In the genomic region with DNA sequence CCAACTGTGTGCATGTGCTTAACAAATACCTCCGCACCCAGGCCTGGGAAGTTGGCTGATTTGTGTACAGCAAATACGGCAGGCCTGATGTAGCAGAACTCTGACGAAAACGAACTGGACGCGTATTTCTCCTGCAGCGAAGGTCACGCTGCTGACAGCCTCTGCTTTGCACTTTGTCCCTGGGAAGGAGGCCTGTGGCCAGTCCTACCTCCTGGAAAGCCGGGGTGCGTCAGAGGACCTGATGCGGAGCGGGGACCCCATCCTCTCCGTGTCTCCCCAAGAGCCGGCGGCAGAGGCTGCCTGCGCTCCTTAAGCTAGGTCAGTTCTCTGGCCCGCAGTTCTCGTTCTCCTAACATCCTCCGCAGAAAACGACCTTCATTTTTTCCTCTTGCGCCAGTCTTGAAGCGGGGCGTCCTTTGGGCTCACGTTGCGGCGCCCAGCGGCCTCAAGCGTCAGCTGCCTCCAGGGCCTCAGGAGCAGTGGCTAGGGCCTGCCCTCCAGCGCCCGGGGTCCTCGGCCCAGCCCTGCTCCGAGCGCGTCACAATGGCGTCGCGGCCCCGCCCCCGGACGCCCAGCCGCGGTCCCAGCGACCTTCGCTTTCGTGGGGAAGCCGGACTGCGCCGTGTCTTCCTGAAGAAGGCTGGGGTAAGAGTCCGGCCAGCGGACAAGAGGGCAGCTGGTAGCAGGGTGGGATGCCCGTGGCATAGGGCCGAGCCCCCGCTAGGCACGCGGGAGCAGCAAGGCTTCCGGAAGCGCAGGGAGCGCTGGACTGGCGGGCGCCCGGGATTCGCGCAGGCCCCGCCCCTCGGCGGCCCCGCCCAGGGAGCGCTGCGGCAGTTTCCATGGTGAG, we compare ENCODE assay signal across 8 cellular contexts. TPM values are rescaled to one million over a fixed set of nuclear protein-coding genes. Genes with fewer than 3 reads are reported as not detected.
A peak's percentile ranks its signal among the peaks of the same experiment; 100 is the strongest.
DNase-seq lines count a peak whose midpoint lies in the region; ATAC-seq and TF ChIP-seq lines count a peak whose summit lies in the region.

A gene (plus strand): TSS at position 821 of the 850 bp plus-strand sequence. CDS start 38,703 bp downstream, outside the sequence.

- H3K27ac Mint-ChIP-seq in IgD-negative memory B cell (peak within 1 kb of the TSS; percentile 99), neural progenitor cell (peak within 1 kb of the TSS; percentile 99)

- H3K36me3 ChIP-seq in neural progenitor cell (no peaks in the 10 kb centered on the region), stomach smooth muscle (ENCODE audit: control insufficient read depth in 2 of 2, insufficient read depth in 2 of 2, low read length in 2 of 2) (no peaks in the 10 kb centered on the region)

- H3F3A ChIP-seq in neural progenitor cell (ENCODE audit: low read depth) = peaks cover 3% of the 10 kb centered on the region

- H3K4me3 ChIP-seq in foreskin fibroblast (ENCODE audit: low read depth in 1 of 2, low read length in 2 of 2) = peak within 1 kb of the TSS; percentile 74 to 97
- peak within 1 kb of the TSS; percentile 75 for H3K4me3 ChIP-seq in neural progenitor cell
- H3K4me3 ChIP-seq in stomach smooth muscle (ENCODE audit: low read length in 2 of 2) = peak within 1 kb of the TSS; percentile 68 to 97

- H3K4me1 Mint-ChIP-seq in IgD-negative memory B cell (peaks cover 16 to 26% (median 26%) of the 10 kb centered on the region in 3 donors), neural progenitor cell (peaks cover 13% of the 10 kb centered on the region)

- no peaks in the 10 kb centered on the region for H3K4me1 ChIP-seq in neural progenitor cell
- peaks cover 3% of the 10 kb centered on the region for H3K4me1 ChIP-seq in stomach smooth muscle (ENCODE audit: control insufficient read depth, insufficient read depth, low read length)

- no peaks in the 10 kb centered on the region for H4K20me1 ChIP-seq in neural progenitor cell (ENCODE audit: low read depth)

- H3K4me2 ChIP-seq in neural progenitor cell = peak within 1 kb of the TSS; percentile 91

- H3K27me3 Mint-ChIP-seq in IgD-negative memory B cell (no peaks in the 10 kb centered on the region), neural progenitor cell (ENCODE audit: insufficient read depth, low read depth) (no peaks in the 10 kb centered on the region)

- H3K79me2 ChIP-seq in neural progenitor cell (ENCODE audit: low read depth) = peaks cover 4% of the 10 kb centered on the region

- H3K9ac ChIP-seq in neural progenitor cell (no peak within 1 kb of the TSS), stomach smooth muscle (ENCODE audit: low read length in 2 of 2) (peak within 1 kb of the TSS; percentile 85 to 99)

- DNase-seq in Daoy (ENCODE audit: low read depth) = peak; percentile 83
- peak; percentile 74 to 75 for DNase-seq in SHP77 (lab: John Stamatoyannopoulos, UW)
- peak; percentile 78 for DNase-seq in activated gamma-delta T cell treated with anti-CD3 and anti-CD28 coated beads, Interleukin-2, amount 50 U/mL, for 16 hours (ENCODE audit: low read depth)
- DNase-seq in foreskin fibroblast = peak; percentile 85 to 95
- peak; percentile 94 for DNase-seq in neural progenitor cell (ENCODE audit: low spot score)

- H2AFZ ChIP-seq in neural progenitor cell (replicated peaks) = peak within 1 kb of the TSS; percentile 99

- no peaks in the 10 kb centered on the region for H3K9me3 Mint-ChIP-seq in IgD-negative memory B cell
- H3K9me3 Mint-ChIP-seq in neural progenitor cell = peaks cover 3% of the 10 kb centered on the region

- peak within 1 kb of the TSS; percentile 82 for H3K27ac ChIP-seq in neural progenitor cell
- peak within 1 kb of the TSS; percentile 99 for H3K27ac ChIP-seq in stomach smooth muscle (ENCODE audit: low read length)

- H3K27me3 ChIP-seq in neural progenitor cell (peaks cover 9% of the 10 kb centered on the region), stomach smooth muscle (ENCODE audit: control insufficient read depth in 1 of 2, insufficient read depth in 2 of 2, low read length in 2 of 2) (no peaks in the 10 kb centered on the region)

- H3K4me3 Mint-ChIP-seq in IgD-negative memory B cell = peak within 1 kb of the TSS; percentile 97 to 100 (median 100)
- peak within 1 kb of the TSS; percentile 97 for H3K4me3 Mint-ChIP-seq in neural progenitor cell

- peak; percentile 94 for ATAC-seq in GM21619 (IDR thresholded peaks at IDR 0.05; ENCODE audit: unreplicated experiment)

- H3K36me3 Mint-ChIP-seq in IgD-negative memory B cell = peaks cover 2% of the 10 kb centered on the region
- peaks cover 9% of the 10 kb centered on the region for H3K36me3 Mint-ChIP-seq in neural progenitor cell

- TF ChIP-seq CTCF in foreskin fibroblast (IDR thresholded peaks at IDR 0.05; ENCODE audit: low read depth, low read length) (no peak), neural progenitor cell (IDR thresholded peaks at IDR 0.05) (peak; percentile 27)

- H3K9me3 ChIP-seq in neural progenitor cell (ENCODE audit: low read depth) (no peaks in the 10 kb centered on the region), stomach smooth muscle (ENCODE audit: control insufficient read depth in 2 of 2, low read length in 2 of 2) (no peaks in the 10 kb centered on the region)

RNA-seq across cellular contexts. Expression of the gene that starts here (rescaled TPM):
- total RNA-seq in Daoy (2014; rRNA removed; shearing (Covaris generic)) = 1.0 and 1.8 TPM in 2 replicates
- polyA plus RNA-seq in IgD-negative memory B cell = 6.1 TPM
- 2.0 and 3.5 TPM in 2 replicates for total RNA-seq in neural progenitor cell (ENCODE audit: low replicate concordance)

Comparison
In these comparisons a context has a peak if more than half of its experiments do, and no peak if none do; other contexts are left out.
1. Peak in every context shown above with its lines: DNase-seq, ATAC-seq, H3K4me3 ChIP-seq and H3K27ac ChIP-seq.